Comparison of ENCODE assay signal across 8 cellular contexts in genomic region chr10:31157125-31157983, GRCh38.
DNase-seq lines count a peak whose midpoint lies in the region; ATAC-seq and TF ChIP-seq lines count a peak whose summit lies in the region.
"Had no signal": no experiment of that assay in that cellular context is flagged by ENCODE, and none has a peak within 500 bp of the region (broad histone marks: within the 10 kb centered on the region; RNA-seq: fewer than 3 reads in every experiment).

No MANE protein-coding gene starts in this region.

- no peaks in the 10 kb centered on the region for H3K79me2 ChIP-seq in smooth muscle cell (ENCODE audit: low read depth)

- no peak overlapping the region for H3K9ac ChIP-seq in smooth muscle cell (ENCODE audit: low read depth)

- H3K27me3 ChIP-seq in body of pancreas (no peaks in the 10 kb centered on the region), transverse colon (no peaks in the 10 kb centered on the region), smooth muscle cell (ENCODE audit: low read depth) (no peaks in the 10 kb centered on the region)

- H4K20me1 ChIP-seq in smooth muscle cell (ENCODE audit: low read depth), result no peaks in the 10 kb centered on the region

- H3K4me2 ChIP-seq in smooth muscle cell, result no peak overlapping the region

- H3K4me3 ChIP-seq in body of pancreas (no peak overlapping the region), transverse colon (no peak overlapping the region), smooth muscle cell (no peak overlapping the region)

- H3K27ac ChIP-seq in body of pancreas, result peak overlapping the region in 2 of 4 donors; percentile 23 to 25
- peak overlapping the region; percentile 30 to 65 (median 58) for H3K27ac ChIP-seq in transverse colon
- H3K27ac ChIP-seq in smooth muscle cell (ENCODE audit: low read depth), result no peak overlapping the region

- no peak overlapping the region for H2AFZ ChIP-seq in smooth muscle cell (ENCODE audit: low read depth)

- no peaks in the 10 kb centered on the region for H3K4me1 ChIP-seq in body of pancreas
- peaks cover 0 to 9% (median 0%) of the 10 kb centered on the region in 4 donors for H3K4me1 ChIP-seq in transverse colon
- H3K4me1 ChIP-seq in smooth muscle cell (ENCODE audit: low read depth), result no peaks in the 10 kb centered on the region

- peak; percentile 44 for DNase-seq in NCI-H1105 (lab: John Stamatoyannopoulos, UW)
- DNase-seq in body of pancreas, result peak in 2 of 4 donors; percentile 21 to 41
- DNase-seq in left lobe of liver (ENCODE audit: low spot score), result no peak
- DNase-seq in transverse colon, result peak; percentile 30
- DNase-seq in smooth muscle cell (lab: John Stamatoyannopoulos, UW; ENCODE audit: unreplicated experiment), result no peak
- DNase-seq: activated T-cell treated with anti-CD3 and anti-CD28 coated beads, Interleukin-2, amount 50 U/mL, for 1 hour had no signal

- no peak for TF ChIP-seq CTCF in body of pancreas (IDR thresholded peaks at IDR 0.05)
- TF ChIP-seq CTCF in transverse colon (IDR thresholded peaks at IDR 0.05), result no peak
- no peak for TF ChIP-seq CTCF in smooth muscle cell (IDR thresholded peaks at IDR 0.05; ENCODE audit: borderline replicate concordance, insufficient read depth, poor library complexity, severe bottlenecking)

- no peaks in the 10 kb centered on the region for H3F3A ChIP-seq in smooth muscle cell (ENCODE audit: low read depth)

- TF ChIP-seq EP300 in transverse colon (IDR thresholded peaks at IDR 0.05; ENCODE audit: low read depth), result no peak

- ATAC-seq in body of pancreas, result peak; percentile 65
- peak; percentile 23 for ATAC-seq in left lobe of liver
- ATAC-seq in HG03108 (IDR thresholded peaks at IDR 0.05; ENCODE audit: unreplicated experiment), result no peak
- ATAC-seq in HG03354 (IDR thresholded peaks at IDR 0.05; ENCODE audit: poor library complexity, severe bottlenecking, unreplicated experiment), result no peak

- in situ Hi-C loops in transverse colon (cut with MboI; ENCODE audit: low pct_ligation_motif_present in 1 of 4, low pct_unique_long_range_greater_than_20kb in 1 of 4, low sequenced_read_pairs in 3 of 4), result no loop called here

- WGBS in body of pancreas, 2 donors, result 39 to 58% methylated on average over 7 to 18 of the region's 18 CpGs
- whole genome bisulfite sequencing in transverse colon (ENCODE audit: low coverage in 1 of 2), 2 donors, result 52 to 58% methylated on average over 5 to 18 of the region's 18 CpGs
- WGBS in smooth muscle cell (ENCODE audit: low lambda C conversion rate), result 80% methylated on average over 18 of the region's 18 CpGs

- no peak for TF ChIP-seq POLR2A in body of pancreas (IDR thresholded peaks at IDR 0.05)
- no peak for TF ChIP-seq POLR2A in transverse colon (IDR thresholded peaks at IDR 0.05)

- no peaks in the 10 kb centered on the region for H3K9me3 ChIP-seq in body of pancreas
- no peaks in the 10 kb centered on the region for H3K9me3 ChIP-seq in transverse colon
- H3K9me3 ChIP-seq in smooth muscle cell (replicated peaks; ENCODE audit: low read depth), result no peaks in the 10 kb centered on the region

- intact Hi-C loops in body of pancreas (cut with DNase I), result no loop called here
- intact Hi-C loops in transverse colon (cut with DNase I; ENCODE audit: low total_unique reads), result no loop called here

- no peaks in the 10 kb centered on the region for H3K36me3 ChIP-seq in body of pancreas (replicated peaks in 1 of 2; ENCODE audit: insufficient read depth in 1 of 2, low read depth in 2 of 2)
- no peaks in the 10 kb centered on the region for H3K36me3 ChIP-seq in transverse colon
- no peaks in the 10 kb centered on the region for H3K36me3 ChIP-seq in smooth muscle cell (ENCODE audit: low read depth)

Comparison
In these comparisons a context has a peak if more than half of its experiments do, and no peak if none do; other contexts are left out.
1. DNase-seq: peak in NCI-H1105 (single experiment) and transverse colon (single experiment); none in left lobe of liver (single experiment) and smooth muscle cell (single experiment).
2. ATAC-seq: peak in body of pancreas (single experiment) and left lobe of liver (single experiment); none in HG03108 (single experiment) and HG03354 (single experiment).